19 cellular contexts compared by ENCODE assay signal in genomic region chr11:124864892-124865180, GRCh38. TPM values are rescaled to one million over a fixed set of nuclear protein-coding genes. Genes with fewer than 3 reads are reported as not detected.
DNase-seq lines count a peak whose midpoint lies in the region; ATAC-seq and TF ChIP-seq lines count a peak whose summit lies in the region.
"Had no signal": no experiment of that assay in that cellular context is flagged by ENCODE, and none has a peak within 500 bp of the region (broad histone marks: within the 10 kb centered on the region; RNA-seq: fewer than 3 reads in every experiment).

No MANE protein-coding gene starts in this region.

- H3K36me3 Mint-ChIP-seq in type B pancreatic cell, result peaks cover 2% of the 10 kb centered on the region
- H3K36me3 Mint-ChIP-seq: CD4-positive, CD25-positive, alpha-beta regulatory T cell had no signal

- H3K4me1 Mint-ChIP-seq in type B pancreatic cell (ENCODE audit: unreplicated experiment), result peaks cover 24% of the 10 kb centered on the region

- H3K4me3 ChIP-seq in left ventricle myocardium inferior, result peak overlapping the region; percentile 59
- H3K4me3 ChIP-seq in coronary artery, result peak overlapping the region; percentile 63
- H3K4me3 ChIP-seq in iPS-11a (ENCODE audit: low read depth, low read length), result peak overlapping the region; percentile 4
- H3K4me3 ChIP-seq: SJCRH30 had no signal

- no peaks in the 10 kb centered on the region for H3K9me3 ChIP-seq in left ventricle myocardium inferior (replicated peaks)
- H3K9me3 ChIP-seq: SJCRH30 had no signal

- H3K9me3 Mint-ChIP-seq in type B pancreatic cell, result no peaks in the 10 kb centered on the region

- ATAC-seq in Right ventricle myocardium superior (ENCODE audit: poor library complexity), result no peak

- peaks cover 62% of the 10 kb centered on the region for H3K4me1 ChIP-seq in left ventricle myocardium inferior
- H3K4me1 ChIP-seq: SJCRH30 had no signal

- H3K36me3 ChIP-seq in left ventricle myocardium inferior, result no peaks in the 10 kb centered on the region
- H3K36me3 ChIP-seq: SJCRH30 had no signal

- H3K27me3 Mint-ChIP-seq in type B pancreatic cell, result peaks cover 99% of the 10 kb centered on the region

- DNase-seq in left ventricle myocardium inferior (no peak), Right ventricle myocardium superior (no peak), coronary artery (ENCODE audit: low spot score) (peak; percentile 50), type B pancreatic cell (ENCODE audit: extremely low spot score, unreplicated experiment) (peak; percentile 52), DMS114 treated with DMSO at 0.1 percent for 48 hours (lab: John Stamatoyannopoulos, UW; ENCODE audit: unreplicated experiment) (no peak), SK-N-DZ (ENCODE audit: low spot score) (no peak), NCI-H1105 (lab: John Stamatoyannopoulos, UW) (no peak)
- DNase-seq: Calu3; CD4-positive, CD25-positive, alpha-beta regulatory T cell; GF-D8; GOT3; NCI-H1694 treated with DMSO at 0.1 percent for 48 hours; NCI-H510A; RPMI8226; SJCRH30 had no signal

- TF ChIP-seq CTCF in left ventricle myocardium inferior (IDR thresholded peaks at IDR 0.05; ENCODE audit: borderline replicate concordance) (no peak), coronary artery (IDR thresholded peaks at IDR 0.05) (no peak), type B pancreatic cell (conservative IDR thresholded peaks at IDR 0.05) (no peak)

- intact Hi-C loops in left ventricle myocardium inferior (cut with micrococcal nuclease) (no loop called here), Right ventricle myocardium superior (cut with DNase I) (no loop called here)

- H3K27me3 ChIP-seq in left ventricle myocardium inferior (ENCODE audit: low read depth), result peaks cover 100% of the 10 kb centered on the region
- H3K27me3 ChIP-seq: SJCRH30 had no signal

- H3K27ac ChIP-seq in left ventricle myocardium inferior (replicated peaks) (no peak overlapping the region), coronary artery (no peak overlapping the region)
- H3K27ac ChIP-seq: KMS-11, SJCRH30 had no signal

- peak overlapping the region; percentile 49 for H3K4me3 Mint-ChIP-seq in type B pancreatic cell

- no peak overlapping the region for H3K27ac Mint-ChIP-seq in type B pancreatic cell
- H3K27ac Mint-ChIP-seq: CD4-positive, CD25-positive, alpha-beta regulatory T cell had no signal

RNA-seq across cellular contexts. Expression of gene ROBO3, which starts 0.4 kb away (rescaled TPM):
- total RNA-seq in left ventricle myocardium inferior, result 3.9 TPM
- total RNA-seq in Right ventricle myocardium superior, result 3.0 TPM
- 5.5 and 27.4 TPM in 2 replicates for total RNA-seq in type B pancreatic cell (ENCODE audit: low replicate concordance)
- 1.0 and 3.2 TPM in 2 replicates for polyA plus RNA-seq in SK-N-DZ (2014; cell fraction: cytosol; rRNA removed)
- 22.4 and 37.0 TPM in 2 replicates for polyA plus RNA-seq in SK-N-DZ (2014; cell fraction: nucleus; rRNA removed)

RNA-seq across cellular contexts. Expression of gene ROBO4, which starts 32.8 kb away (rescaled TPM):
- total RNA-seq in left ventricle myocardium inferior (20.7 TPM), Right ventricle myocardium superior (21.9 TPM), type B pancreatic cell (ENCODE audit: low replicate concordance) (not detected in 2 replicates)
- not detected in 2 replicates for polyA plus RNA-seq in SK-N-DZ (2014; cell fraction: cytosol; rRNA removed)
- polyA plus RNA-seq in SK-N-DZ (2014; cell fraction: nucleus; rRNA removed), result not detected in 2 replicates
- total RNA-seq: Calu3 had no signal

RNA-seq across cellular contexts. Expression of gene HEPN1, which starts 54.2 kb away (rescaled TPM):
- not detected for total RNA-seq in left ventricle myocardium inferior
- not detected for total RNA-seq in Right ventricle myocardium superior
- not detected in 2 replicates for total RNA-seq in type B pancreatic cell (ENCODE audit: low replicate concordance)
- not detected in 2 replicates for polyA plus RNA-seq in SK-N-DZ (2014; cell fraction: cytosol; rRNA removed)
- polyA plus RNA-seq in SK-N-DZ (2014; cell fraction: nucleus; rRNA removed), result not detected in 2 replicates
- total RNA-seq: Calu3; CD4-positive, CD25-positive, alpha-beta regulatory T cell; HepG2; MCF 10A; SJCRH30 had no signal
- polyA plus RNA-seq: CD4-positive, CD25-positive, alpha-beta regulatory T cell; HepG2 had no signal

Comparison
In these comparisons a context has a peak if more than half of its experiments do, and no peak if none do; other contexts are left out.
1. DNase-seq: peak in coronary artery (single experiment) and type B pancreatic cell (single experiment); none in left ventricle myocardium inferior (single experiment), Right ventricle myocardium superior (single experiment), DMS114 treated with DMSO at 0.1 percent for 48 hours (single experiment), SK-N-DZ (single experiment) and NCI-H1105 (single experiment).
2. H3K4me3 ChIP-seq: peak in every context shown above with its lines; median percentile 63 in coronary artery; 59 in left ventricle myocardium inferior; 4 in iPS-11a.
3. RNA of gene ROBO4, which starts 32.8 kb away (total RNA-seq): 21.9 TPM in Right ventricle myocardium superior (single experiment) and 20.7 TPM in left ventricle myocardium inferior (single experiment); not detected in type B pancreatic cell; every median in the first group is over 10 times any median in the second.